1 cellular context compared by ENCODE assay signal in genomic region chr6:28940294-28940858, GRCh38.
TF ChIP-seq lines count a peak whose summit lies in the region.

No MANE protein-coding gene starts in this region.

TF ChIP-seq in HEK293, 187 proteins besides CTCF, POLR2A, EP300 and RAD21 (continued from another document and continues in another):
- TF ChIP-seq ZSCAN5A (tag by site-specific recombination; IDR thresholded peaks at IDR 0.05) (no peak), ZBTB21 (tag by site-specific recombination; IDR thresholded peaks at IDR 0.05) (no peak), PRDM1 (tag by site-specific recombination; IDR thresholded peaks at IDR 0.05) (peak; percentile 34; the same call in 1 of the 2 replicates), ZNF677 (tag by site-specific recombination; IDR thresholded peaks at IDR 0.05) (no peak), ZNF311 (tag by site-specific recombination; IDR thresholded peaks at IDR 0.05; ENCODE audit: borderline replicate concordance) (no peak), ZIC2 (tag by site-specific recombination; IDR thresholded peaks at IDR 0.05) (0 out of 2 replicates have a peak, but pooled peaks have one; percentile 13), ZNF571 (tag by site-specific recombination; IDR thresholded peaks at IDR 0.05) (no peak), ATF2 (tag by site-specific recombination; IDR thresholded peaks at IDR 0.05; ENCODE audit: low read depth) (no peak), ZNF404 (tag by site-specific recombination; IDR thresholded peaks at IDR 0.05) (no peak), ZNF510 (tag by site-specific recombination; IDR thresholded peaks at IDR 0.05; ENCODE audit: insufficient replicate concordance) (no peak), ZFP3 (tag by site-specific recombination; IDR thresholded peaks at IDR 0.05; ENCODE audit: low read depth) (no peak), ZNF521 (tag by site-specific recombination; IDR thresholded peaks at IDR 0.05) (no peak), YY1 (tag by site-specific recombination; IDR thresholded peaks at IDR 0.05) (no peak), ZBTB8A (tag by site-specific recombination; IDR thresholded peaks at IDR 0.05) (peak; percentile 90; the same call in 1 of the 2 replicates), GLIS2 (tag by site-specific recombination; IDR thresholded peaks at IDR 0.05) (no peak), ZFP69B (tag by site-specific recombination; IDR thresholded peaks at IDR 0.05) (peak; percentile 23; the same call in 1 of the 2 replicates), KLF1 (tag by site-specific recombination; IDR thresholded peaks at IDR 0.05) (no peak), ZNF449 (tag by site-specific recombination; IDR thresholded peaks at IDR 0.05) (no peak), KLF9 (tag by site-specific recombination; IDR thresholded peaks at IDR 0.05; ENCODE audit: low read depth) (no peak; the same call in 1 of the 2 replicates), ZFP41 (tag by site-specific recombination; IDR thresholded peaks at IDR 0.05; ENCODE audit: borderline replicate concordance) (no peak), ZNF24 (tag by site-specific recombination; IDR thresholded peaks at IDR 0.05) (0 out of 2 replicates have a peak, but pooled peaks have one; percentile 13), ZNF548 (tag by site-specific recombination; IDR thresholded peaks at IDR 0.05) (no peak), ZSCAN16 (tag by site-specific recombination; IDR thresholded peaks at IDR 0.05) (no peak), MZF1 (tag by site-specific recombination; IDR thresholded peaks at IDR 0.05; ENCODE audit: borderline replicate concordance) (peak; percentile 87), GLIS1 (tag by site-specific recombination; IDR thresholded peaks at IDR 0.05) (no peak), ZNF398 (tag by site-specific recombination; IDR thresholded peaks at IDR 0.05) (peak; percentile 22; the same call in 1 of the 2 replicates), SP3 (tag by site-specific recombination; IDR thresholded peaks at IDR 0.05) (no peak), ZNF768 (tag by site-specific recombination; IDR thresholded peaks at IDR 0.05) (no peak), ZNF121 (tag by site-specific recombination; IDR thresholded peaks at IDR 0.05) (no peak), ZNF600 (tag by site-specific recombination; IDR thresholded peaks at IDR 0.05) (peak; percentile 97), ZNF843 (tag by site-specific recombination; IDR thresholded peaks at IDR 0.05) (no peak), PRDM10 (tag by site-specific recombination; IDR thresholded peaks at IDR 0.05) (peak; percentile 55), IKZF3 (tag by site-specific recombination; IDR thresholded peaks at IDR 0.05) (peak; percentile 94), TRIM28 (IDR thresholded peaks at IDR 0.05; ENCODE audit: borderline replicate concordance, low read length) (0 out of 2 replicates have a peak, but pooled peaks have one; percentile 8), EGR2 (tag by site-specific recombination; IDR thresholded peaks at IDR 0.05; ENCODE audit: low read depth) (no peak), ZNF830 (tag by site-specific recombination; IDR thresholded peaks at IDR 0.05; ENCODE audit: low read depth) (no peak), ZXDB (tag by site-specific recombination; IDR thresholded peaks at IDR 0.05) (0 out of 2 replicates have a peak, but pooled peaks have one; percentile 1), AEBP2 (tag by site-specific recombination; IDR thresholded peaks at IDR 0.05; ENCODE audit: borderline replicate concordance) (no peak), PATZ1 (tag by site-specific recombination; IDR thresholded peaks at IDR 0.05) (peak; percentile 25), ZNF423 (tag by site-specific recombination; IDR thresholded peaks at IDR 0.05) (no peak), ZBTB6 (tag by site-specific recombination; IDR thresholded peaks at IDR 0.05) (no peak), ZNF560 (tag by site-specific recombination; IDR thresholded peaks at IDR 0.05; ENCODE audit: borderline replicate concordance) (no peak), ZNF341 (tag by site-specific recombination; IDR thresholded peaks at IDR 0.05; ENCODE audit: low read depth) (peak; percentile 83), ZNF747 (tag by site-specific recombination; IDR thresholded peaks at IDR 0.05) (no peak), ZNF335 (tag by site-specific recombination; conservative IDR thresholded peaks at IDR 0.05) (no peak), ZBTB48 (tag by site-specific recombination; IDR thresholded peaks at IDR 0.05) (peak; percentile 61; the same call in 1 of the 2 replicates), SCRT2 (tag by site-specific recombination; IDR thresholded peaks at IDR 0.05) (no peak), ZBTB26 (tag by site-specific recombination; optimal IDR thresholded peaks at IDR 0.05) (peak; percentile 70), ZNF26 (tag by site-specific recombination; IDR thresholded peaks at IDR 0.05) (no peak), OVOL3 (tag by site-specific recombination; IDR thresholded peaks at IDR 0.05) (no peak), ZNF350 (tag by site-specific recombination; IDR thresholded peaks at IDR 0.05) (no peak)
